ENCODE assay signal across 8 cellular contexts in the genomic region with DNA sequence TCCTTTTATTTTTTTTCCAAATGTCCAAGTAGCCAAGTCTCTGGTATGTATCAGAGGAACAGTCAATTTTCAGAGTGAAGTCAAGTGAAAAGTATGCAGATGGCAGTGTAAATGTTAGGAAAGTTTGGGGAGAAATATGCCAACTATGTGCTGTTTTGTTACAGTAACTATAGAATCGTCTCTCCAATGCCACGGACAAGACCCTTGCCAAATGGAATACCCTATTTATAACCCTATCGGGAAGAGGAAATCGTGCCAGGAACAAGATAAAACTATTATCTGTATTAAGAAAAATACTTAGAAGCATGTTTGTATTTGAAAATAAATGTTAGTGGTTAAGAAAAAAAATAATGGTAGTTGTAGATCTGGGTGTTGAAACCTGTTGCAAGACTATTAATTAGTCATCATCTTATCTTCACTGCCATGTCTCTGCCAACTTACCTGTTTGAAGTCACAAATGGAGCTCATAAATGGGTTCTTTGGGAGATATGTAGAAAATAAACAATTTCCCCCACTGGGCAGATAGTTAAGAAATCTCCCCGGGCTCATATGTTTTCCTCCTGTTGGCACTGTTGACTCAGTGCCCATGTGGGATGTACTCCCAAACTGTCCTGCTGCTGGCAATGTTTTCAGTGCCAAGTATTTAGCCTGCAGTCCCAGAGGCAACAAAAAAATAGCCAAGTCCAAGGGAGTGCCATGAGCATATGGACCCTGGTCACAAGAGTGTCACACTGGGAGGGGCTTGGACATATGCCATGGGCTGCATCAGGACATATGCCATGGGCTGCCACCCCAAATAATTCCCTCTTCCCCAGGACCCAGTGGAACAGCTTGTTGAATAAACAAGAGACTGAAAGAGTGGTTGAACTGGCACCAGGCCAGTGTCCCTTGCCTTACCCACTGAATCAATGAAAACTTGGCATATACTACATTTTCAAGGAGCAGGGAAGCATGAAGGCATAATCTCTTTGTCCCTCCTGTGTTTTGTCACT.
DNase-seq lines count a peak whose midpoint lies in the region; ATAC-seq lines count a peak whose summit lies in the region.

No MANE protein-coding gene starts in this region.

- no peak overlapping the region for H3K4me3 Mint-ChIP-seq in activated naive CD4-positive, alpha-beta T cell treated with anti-CD3 and anti-CD28 coated beads, Interleukin-2, amount 10 ng/mL, durations not matched to agents 7 days and 5 days
- H3K4me3 Mint-ChIP-seq in activated naive CD4-positive, alpha-beta T cell treated with anti-CD3 and anti-CD28 coated beads for 36 hours = no peak overlapping the region
- no peak overlapping the region for H3K4me3 Mint-ChIP-seq in immature natural killer cell

- H3K4me1 Mint-ChIP-seq in activated naive CD4-positive, alpha-beta T cell treated with anti-CD3 and anti-CD28 coated beads, Interleukin-2, amount 10 ng/mL, durations not matched to agents 7 days and 5 days = no peaks in the 10 kb centered on the region
- no peaks in the 10 kb centered on the region for H3K4me1 Mint-ChIP-seq in activated naive CD4-positive, alpha-beta T cell treated with anti-CD3 and anti-CD28 coated beads for 36 hours (ENCODE audit: low read depth)
- H3K4me1 Mint-ChIP-seq in immature natural killer cell = no peaks in the 10 kb centered on the region

- no peaks in the 10 kb centered on the region for H3K27me3 Mint-ChIP-seq in activated naive CD4-positive, alpha-beta T cell treated with anti-CD3 and anti-CD28 coated beads, Interleukin-2, amount 10 ng/mL, durations not matched to agents 7 days and 5 days
- H3K27me3 Mint-ChIP-seq in activated naive CD4-positive, alpha-beta T cell treated with anti-CD3 and anti-CD28 coated beads for 36 hours (ENCODE audit: low read depth) = no peaks in the 10 kb centered on the region
- H3K27me3 Mint-ChIP-seq in immature natural killer cell (ENCODE audit: low read depth in 3 of 3) = no peaks in the 10 kb centered on the region

- intact Hi-C loops in activated naive CD4-positive, alpha-beta T cell treated with anti-CD3 and anti-CD28 coated beads for 36 hours (cut with micrococcal nuclease) = no loop called here

- CTCF ChIA-PET in activated naive CD4-positive, alpha-beta T cell treated with anti-CD3 and anti-CD28 coated beads, Interleukin-2, amount 10 ng/mL, durations not matched to agents 7 days and 5 days (lab: Charles Lee) = interaction anchor here (1.0 kb wide), 1 partner anchor 35 kb away, joined by 3 read pairs; no protein-coding TSS in a partner anchor
- CTCF ChIA-PET in activated naive CD4-positive, alpha-beta T cell treated with anti-CD3 and anti-CD28 coated beads for 36 hours (lab: Charles Lee) = no interaction called here

- DNase-seq in Caki2 (ENCODE audit: low read depth) = peak; percentile 95
- DNase-seq in NCI-H2196 (lab: John Stamatoyannopoulos, UW; ENCODE audit: unreplicated experiment) = peak; percentile 69
- DNase-seq in dedifferentiated amniotic fluid mesenchymal stem cell (ENCODE audit: extremely low spot score) = peak; percentile 93
- peak; percentile 57 for DNase-seq in non-pigmented ciliary epithelial cell (ENCODE audit: low read depth)
- DNase-seq in activated naive CD4-positive, alpha-beta T cell treated with anti-CD3 and anti-CD28 coated beads, Interleukin-2, amount 10 ng/mL, durations not matched to agents 7 days and 5 days = no peak
- no peak for DNase-seq in activated naive CD4-positive, alpha-beta T cell treated with anti-CD3 and anti-CD28 coated beads for 36 hours
- DNase-seq in immature natural killer cell = no peak

- no peaks in the 10 kb centered on the region for H3K9me3 Mint-ChIP-seq in activated naive CD4-positive, alpha-beta T cell treated with anti-CD3 and anti-CD28 coated beads, Interleukin-2, amount 10 ng/mL, durations not matched to agents 7 days and 5 days
- H3K9me3 Mint-ChIP-seq in activated naive CD4-positive, alpha-beta T cell treated with anti-CD3 and anti-CD28 coated beads for 36 hours = no peaks in the 10 kb centered on the region
- H3K9me3 Mint-ChIP-seq in immature natural killer cell = peaks cover 3 to 24% (median 12%) of the 10 kb centered on the region in 6 donors

- ATAC-seq in HG03280 (IDR thresholded peaks at IDR 0.05; ENCODE audit: unreplicated experiment) = no peak

- in situ Hi-C loops in Caki2 (cut with HindIII; ENCODE audit: low pct_unique_long_range_greater_than_20kb, low sequenced_read_pairs) = no loop called here

- no peak overlapping the region for H3K27ac Mint-ChIP-seq in activated naive CD4-positive, alpha-beta T cell treated with anti-CD3 and anti-CD28 coated beads, Interleukin-2, amount 10 ng/mL, durations not matched to agents 7 days and 5 days
- no peak overlapping the region for H3K27ac Mint-ChIP-seq in activated naive CD4-positive, alpha-beta T cell treated with anti-CD3 and anti-CD28 coated beads for 36 hours
- no peak overlapping the region for H3K27ac Mint-ChIP-seq in immature natural killer cell

- no peaks in the 10 kb centered on the region for H3K36me3 Mint-ChIP-seq in activated naive CD4-positive, alpha-beta T cell treated with anti-CD3 and anti-CD28 coated beads, Interleukin-2, amount 10 ng/mL, durations not matched to agents 7 days and 5 days
- H3K36me3 Mint-ChIP-seq in activated naive CD4-positive, alpha-beta T cell treated with anti-CD3 and anti-CD28 coated beads for 36 hours (ENCODE audit: low read depth) = no peaks in the 10 kb centered on the region
- peaks cover 0 to 5% (median 0%) of the 10 kb centered on the region in 3 donors for H3K36me3 Mint-ChIP-seq in immature natural killer cell

Comparison
In these comparisons a context has a peak if more than half of its experiments do, and no peak if none do; other contexts are left out.
1. DNase-seq: peak in Caki2 (single experiment), NCI-H2196 (single experiment), dedifferentiated amniotic fluid mesenchymal stem cell (single experiment) and non-pigmented ciliary epithelial cell (single experiment); none in activated naive CD4-positive, alpha-beta T cell treated with anti-CD3 and anti-CD28 coated beads, Interleukin-2, amount 10 ng/mL, durations not matched to agents 7 days and 5 days (single experiment), activated naive CD4-positive, alpha-beta T cell treated with anti-CD3 and anti-CD28 coated beads for 36 hours (single experiment) and immature natural killer cell (0 of 3).